1 cellular context compared by ENCODE assay signal in genomic region chr11:10809373-10810199, GRCh38.
TF ChIP-seq lines count a peak whose summit lies in the region.

No MANE protein-coding gene starts in this region.

TF ChIP-seq in K562, 482 proteins besides CTCF, POLR2A, EP300 and RAD21 (continued from another document and continues in another):
- TF ChIP-seq ZNF639 (CRISPR knock-in tag; conservative IDR thresholded peaks at IDR 0.05 in 1 of 2, IDR thresholded peaks at IDR 0.05 in 1 of 2) (no peak; a peak in 1 of 4 replicates), CGGBP1 (CRISPR knock-in tag; IDR thresholded peaks at IDR 0.05) (no peak), HNRNPUL1 (IDR thresholded peaks at IDR 0.05; ENCODE audit: low read length) (no peak), ZNF699 (CRISPR knock-in tag; IDR thresholded peaks at IDR 0.05; ENCODE audit: insufficient replicate concordance) (no peak), ZNF174 (CRISPR knock-in tag; IDR thresholded peaks at IDR 0.05) (no peak), THRA (IDR thresholded peaks at IDR 0.05) (no peak), BMI1 (IDR thresholded peaks at IDR 0.05; ENCODE audit: low read length) (no peak), RBM25 (IDR thresholded peaks at IDR 0.05; ENCODE audit: low read depth, low read length, severe bottlenecking) (no peak), CBFA2T3 (IDR thresholded peaks at IDR 0.05) (no peak), RBFOX2 (IDR thresholded peaks at IDR 0.05; ENCODE audit: low read depth, low read length) (no peak), ASH1L (IDR thresholded peaks at IDR 0.05; ENCODE audit: borderline replicate concordance, low read depth, partially characterized antibody) (no peak), POLR3A (IDR thresholded peaks at IDR 0.05; ENCODE audit: borderline replicate concordance, extremely low read depth, insufficient read depth, insufficient read length) (no peak), IRF9 (tag; IDR thresholded peaks at IDR 0.05) (no peak), SNIP1 (IDR thresholded peaks at IDR 0.05; ENCODE audit: low read depth) (no peak), DNMT1 (IDR thresholded peaks at IDR 0.05) (no peak), GTF2B (IDR thresholded peaks at IDR 0.05; ENCODE audit: extremely low read depth, insufficient read length) (no peak), TSHZ1 (CRISPR knock-in tag; IDR thresholded peaks at IDR 0.05) (no peak), CBX3 (IDR thresholded peaks at IDR 0.05; ENCODE audit: borderline replicate concordance in 1 of 2, low read length in 2 of 2) (0 out of 3 replicates have a peak, but pooled peaks of 1 of the 2 experiments have one; percentile 2), ZNF696 (CRISPR knock-in tag; conservative IDR thresholded peaks at IDR 0.05) (no peak), MAZ (CRISPR knock-in tag; conservative IDR thresholded peaks at IDR 0.05 in 1 of 2, IDR thresholded peaks at IDR 0.05 in 1 of 2) (peak in 1 of 2 experiments; percentile 21; a peak in 3 of 4 replicates), NR1H2 (CRISPR knock-in tag; IDR thresholded peaks at IDR 0.05) (no peak), ZNF695 (CRISPR knock-in tag; IDR thresholded peaks at IDR 0.05) (no peak), ZBTB9 (CRISPR knock-in tag; IDR thresholded peaks at IDR 0.05) (0 out of 2 replicates have a peak, but pooled peaks have one; percentile 38), SNRNP70 (optimal IDR thresholded peaks at IDR 0.05; ENCODE audit: low read depth, low read length) (no peak), CHAMP1 (IDR thresholded peaks at IDR 0.05) (no peak), SIN3B (IDR thresholded peaks at IDR 0.05; ENCODE audit: low read depth) (no peak), SMARCE1 (IDR thresholded peaks at IDR 0.05) (no peak), ELF4 (CRISPR knock-in tag; IDR thresholded peaks at IDR 0.05) (no peak), IRF2 (CRISPR knock-in tag; IDR thresholded peaks at IDR 0.05) (no peak), E2F1 (CRISPR knock-in tag; IDR thresholded peaks at IDR 0.05) (no peak), COPS2 (conservative IDR thresholded peaks at IDR 0.05) (no peak), ZZZ3 (IDR thresholded peaks at IDR 0.05) (no peak), ZBTB7A (IDR thresholded peaks at IDR 0.05; ENCODE audit: borderline replicate concordance, control insufficient read depth, low read depth, low read length) (no peak), MTA2 (IDR thresholded peaks at IDR 0.05; ENCODE audit: low read depth) (no peak), ZNF134 (CRISPR knock-in tag; conservative IDR thresholded peaks at IDR 0.05) (no peak), ZNF561 (CRISPR knock-in tag; conservative IDR thresholded peaks at IDR 0.05) (no peak), FOXJ2 (tag; IDR thresholded peaks at IDR 0.05) (no peak), DIDO1 (tag; IDR thresholded peaks at IDR 0.05; ENCODE audit: low read depth) (no peak), ZBTB43 (CRISPR knock-in tag; IDR thresholded peaks at IDR 0.05) (no peak), ZFP36 (IDR thresholded peaks at IDR 0.05; ENCODE audit: low read depth, low read length, partially characterized antibody) (no peak), HLTF (IDR thresholded peaks at IDR 0.05) (0 out of 2 replicates have a peak, but pooled peaks have one; percentile 67), GTF2E2 (tag; IDR thresholded peaks at IDR 0.05) (peak; percentile 5), PTRF (tag; IDR thresholded peaks at IDR 0.05) (no peak), ZKSCAN8 (CRISPR knock-in tag; IDR thresholded peaks at IDR 0.05) (no peak), SMAD2 (IDR thresholded peaks at IDR 0.05; ENCODE audit: low read depth, low read length) (no peak), ZFP1 (CRISPR knock-in tag; IDR thresholded peaks at IDR 0.05) (no peak), MYC (IDR thresholded peaks at IDR 0.05; ENCODE audit: low read depth, low read length) (no peak), MYC (CRISPR knock-in tag; IDR thresholded peaks at IDR 0.05; ENCODE audit: borderline replicate concordance, low read depth) (0 out of 2 replicates have a peak, but pooled peaks have one; percentile 19), ZC3H11A (IDR thresholded peaks at IDR 0.05; ENCODE audit: low read depth, low read length) (no peak), SRSF7 (optimal IDR thresholded peaks at IDR 0.05; ENCODE audit: low read depth, low read length) (no peak), AFF4 (CRISPR knock-in tag; IDR thresholded peaks at IDR 0.05) (no peak)
